Comparison of ENCODE assay signal across 18 cellular contexts in the genomic region with DNA sequence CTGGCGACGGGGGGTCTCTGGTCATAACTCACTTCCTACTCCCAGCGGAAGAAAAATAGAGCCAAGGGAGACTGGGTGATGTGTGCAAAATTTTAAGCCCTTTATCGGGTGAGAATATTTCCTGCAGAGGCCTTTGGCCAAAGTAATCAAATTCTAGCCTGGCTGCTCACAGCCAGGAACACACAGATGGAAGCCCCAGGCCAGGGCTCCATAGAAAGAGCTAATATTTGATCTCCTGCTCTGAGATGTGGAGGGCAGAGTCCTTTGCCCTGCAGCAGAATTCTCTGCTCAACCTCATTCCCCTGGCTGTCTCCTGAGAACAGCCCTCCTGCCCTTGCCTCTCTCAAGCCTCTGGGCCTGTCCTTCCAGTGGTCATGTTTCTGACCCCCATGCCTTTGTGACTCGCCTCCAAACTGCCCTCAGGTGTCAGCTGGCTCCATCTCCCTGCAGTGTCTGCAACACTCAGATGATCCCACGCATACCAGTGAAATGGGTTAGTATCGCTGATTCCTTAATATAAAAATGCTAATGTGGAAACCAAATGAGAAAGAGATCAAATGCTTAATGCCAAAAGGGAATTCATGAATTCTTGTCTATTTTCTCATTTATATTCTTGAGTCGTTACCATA. TPM values are rescaled to one million over a fixed set of nuclear protein-coding genes. Genes with fewer than 3 reads are reported as not detected.
A peak's percentile ranks its signal among the peaks of the same experiment; 100 is the strongest.
DNase-seq lines count a peak whose midpoint lies in the region; ATAC-seq, FAIRE-seq and TF ChIP-seq lines count a peak whose summit lies in the region.
"Had no signal": no experiment of that assay in that cellular context is flagged by ENCODE, and none has a peak within 500 bp of the region (broad histone marks: within the 10 kb centered on the region; RNA-seq: fewer than 3 reads in every experiment).

No MANE protein-coding gene starts in this region.

- H3K4me2 ChIP-seq in HepG2 (ENCODE audit: low read depth, low read length), result no peak overlapping the region

- H3K9ac ChIP-seq in HepG2 (ENCODE audit: insufficient read depth, low read depth, low read length), result no peak overlapping the region

- TF ChIP-seq POLR2A in HepG2 (IDR thresholded peaks at IDR 0.05; ENCODE audit: insufficient read depth in 1 of 2, low read depth in 2 of 2, low read length in 2 of 2) (no peak), testis (IDR thresholded peaks at IDR 0.05) (no peak)

- peaks cover 17% of the 10 kb centered on the region for H3K27me3 Mint-ChIP-seq in stimulated activated memory B cell treated with anti-CD40 and anti-IgM and Interleukin-4, amounts not matched to agents 10 μg/mL and 1 μg/mL and 100 μg/mL, for 72 hours
- peaks cover 4 to 13% of the 10 kb centered on the region in 2 donors for H3K27me3 Mint-ChIP-seq in T-cell
- H3K27me3 Mint-ChIP-seq in CD8-positive, alpha-beta T cell (ENCODE audit: low read depth), result peaks cover 10% of the 10 kb centered on the region

- FAIRE-seq in HepG2 (lab: Jason Lieb, UNC), result no peak

- no peaks in the 10 kb centered on the region for H3K4me1 Mint-ChIP-seq in stimulated activated memory B cell treated with anti-CD40 and anti-IgM and Interleukin-4, amounts not matched to agents 10 μg/mL and 1 μg/mL and 100 μg/mL, for 72 hours
- no peaks in the 10 kb centered on the region for H3K4me1 Mint-ChIP-seq in T-cell
- no peaks in the 10 kb centered on the region for H3K4me1 Mint-ChIP-seq in CD8-positive, alpha-beta T cell (ENCODE audit: low read depth)
- H3K4me1 Mint-ChIP-seq: activated CD4-positive, alpha-beta T cell treated with anti-CD3 and anti-CD28 coated beads, Interleukin-2, amount 10 ng/mL, durations not matched to agents 7 days and 5 days; activated naive CD4-positive, alpha-beta T cell treated with anti-CD3 and anti-CD28 coated beads, Interleukin-2, amount 10 ng/mL, durations not matched to agents 7 days and 5 days had no signal

- H3K9me3 ChIP-seq in HepG2 (ENCODE audit: low read length) (peaks cover 7% of the 10 kb centered on the region; the same call in 1 of the 2 replicates), testis (no peaks in the 10 kb centered on the region)
- H3K9me3 ChIP-seq in CD8-positive, alpha-beta T cell (ENCODE audit: low read length), result peaks cover 3% of the 10 kb centered on the region
- H3K9me3 ChIP-seq: SJCRH30 had no signal

- no peak overlapping the region for H3K4me3 ChIP-seq in HepG2 (replicated peaks in 1 of 3; ENCODE audit: insufficient read depth in 1 of 3, low read depth in 2 of 3, low read length in 3 of 3)
- H3K4me3 ChIP-seq in testis, result no peak overlapping the region
- H3K4me3 ChIP-seq in CD8-positive, alpha-beta T cell (ENCODE audit: low read depth, low read length), result no peak overlapping the region
- H3K4me3 ChIP-seq: gastroesophageal sphincter, SJCRH30 had no signal

- TF ChIP-seq RAD21 in HepG2 (CRISPR knock-in tag; IDR thresholded peaks at IDR 0.05), result no peak

- H2AFZ ChIP-seq in HepG2 (ENCODE audit: low read length), result no peak overlapping the region

- H3K36me3 ChIP-seq in HepG2 (replicated peaks in 1 of 2; ENCODE audit: control insufficient read depth in 1 of 2, insufficient read depth in 2 of 2, low read length in 2 of 2) (no peaks in the 10 kb centered on the region), testis (ENCODE audit: low read depth, missing control alignments) (no peaks in the 10 kb centered on the region)
- no peaks in the 10 kb centered on the region for H3K36me3 ChIP-seq in CD8-positive, alpha-beta T cell (ENCODE audit: insufficient read depth, low read length)
- H3K36me3 ChIP-seq: gastroesophageal sphincter, neutrophil, SJCRH30 had no signal

- POLR2A ChIA-PET in HepG2 (lab: Yijun Ruan, JAX) (no interaction called here), T-cell (lab: Charles Lee) (no interaction called here)
- POLR2A ChIA-PET in CD8-positive, alpha-beta T cell (lab: Charles Lee), result no interaction called here

- TF ChIP-seq EP300 in HepG2 (IDR thresholded peaks at IDR 0.05; ENCODE audit: low read depth in 2 of 2, low read length in 2 of 2) (no peak), HepG2 (CRISPR knock-in tag; IDR thresholded peaks at IDR 0.05; ENCODE audit: borderline replicate concordance) (no peak)

- H3K36me3 Mint-ChIP-seq in stimulated activated memory B cell treated with anti-CD40 and anti-IgM and Interleukin-4, amounts not matched to agents 10 μg/mL and 1 μg/mL and 100 μg/mL, for 72 hours, result no peaks in the 10 kb centered on the region
- peaks cover 8% of the 10 kb centered on the region for H3K36me3 Mint-ChIP-seq in T-cell
- H3K36me3 Mint-ChIP-seq in CD8-positive, alpha-beta T cell, result no peaks in the 10 kb centered on the region
- H3K36me3 Mint-ChIP-seq: activated naive CD4-positive, alpha-beta T cell treated with anti-CD3 and anti-CD28 coated beads, Interleukin-2, amount 10 ng/mL, durations not matched to agents 7 days and 5 days had no signal

- DNase-seq in A172 (ENCODE audit: low spot score) (peak; percentile 8), M059J (ENCODE audit: low read depth) (peak; percentile 55), cerebellar cortex (ENCODE audit: low spot score) (peak; percentile 30), HepG2 (ENCODE audit: low spot score) (no peak), T-cell (no peak), testis (no peak)
- DNase-seq in CD8-positive, alpha-beta T cell, result no peak
- DNase-seq: activated CD4-positive, alpha-beta T cell treated with anti-CD3 and anti-CD28 coated beads, Interleukin-2, amount 10 ng/mL, durations not matched to agents 7 days and 5 days; activated naive CD4-positive, alpha-beta T cell treated with anti-CD3 and anti-CD28 coated beads, Interleukin-2, amount 10 ng/mL, durations not matched to agents 7 days and 5 days; COR-L47; midbrain; NCI-H1417; NCI-H345; SJCRH30; stimulated activated CD4-positive, alpha-beta T cell treated with anti-CD3 and anti-CD28 coated beads, Interleukin-4, amount 100 ng/mL, for 1 hour had no signal

- H3K27ac Mint-ChIP-seq in stimulated activated memory B cell treated with anti-CD40 and anti-IgM and Interleukin-4, amounts not matched to agents 10 μg/mL and 1 μg/mL and 100 μg/mL, for 72 hours, result no peak overlapping the region
- H3K27ac Mint-ChIP-seq in T-cell, result no peak overlapping the region
- no peak overlapping the region for H3K27ac Mint-ChIP-seq in CD8-positive, alpha-beta T cell
- H3K27ac Mint-ChIP-seq: activated CD4-positive, alpha-beta T cell treated with anti-CD3 and anti-CD28 coated beads, Interleukin-2, amount 10 ng/mL, durations not matched to agents 7 days and 5 days; activated naive CD4-positive, alpha-beta T cell treated with anti-CD3 and anti-CD28 coated beads, Interleukin-2, amount 10 ng/mL, durations not matched to agents 7 days and 5 days had no signal

- H4K20me1 ChIP-seq in HepG2 (ENCODE audit: insufficient read depth, low read length), result no peaks in the 10 kb centered on the region

- no peak overlapping the region for H3K4me3 Mint-ChIP-seq in stimulated activated memory B cell treated with anti-CD40 and anti-IgM and Interleukin-4, amounts not matched to agents 10 μg/mL and 1 μg/mL and 100 μg/mL, for 72 hours
- H3K4me3 Mint-ChIP-seq in T-cell, result no peak overlapping the region
- no peak overlapping the region for H3K4me3 Mint-ChIP-seq in CD8-positive, alpha-beta T cell
- H3K4me3 Mint-ChIP-seq: activated CD4-positive, alpha-beta T cell treated with anti-CD3 and anti-CD28 coated beads, Interleukin-2, amount 10 ng/mL, durations not matched to agents 7 days and 5 days; activated naive CD4-positive, alpha-beta T cell treated with anti-CD3 and anti-CD28 coated beads, Interleukin-2, amount 10 ng/mL, durations not matched to agents 7 days and 5 days had no signal

- intact Hi-C loops in HepG2 (cut with micrococcal nuclease; ENCODE audit: unreplicated experiment), result no loop called here
- intact Hi-C loops in testis (cut with DNase I; ENCODE audit: low total_unique reads), result no loop called here
- intact Hi-C loops in CD8-positive, alpha-beta T cell (cut with DNase I, micrococcal nuclease), result no loop called here

- ATAC-seq in HepG2 (peak; percentile 78), T-cell (replicated peaks in 1 of 4) (no peak)
- ATAC-seq in stimulated activated memory B cell treated with anti-CD40 and anti-IgM and Interleukin-4, amounts not matched to agents 10 μg/mL and 1 μg/mL and 100 μg/mL, for 72 hours, result no peak
- ATAC-seq in CD8-positive, alpha-beta T cell, result no peak
- ATAC-seq: gastroesophageal sphincter had no signal

- CTCF ChIA-PET in HepG2 (lab: Yijun Ruan, JAX; ENCODE audit: low intra/inter-chr PET ratio, low total read pairs), result no interaction called here
- CTCF ChIA-PET in T-cell (lab: Charles Lee), result no interaction called here
- CTCF ChIA-PET in CD8-positive, alpha-beta T cell (lab: Charles Lee), result no interaction called here

- no peaks in the 10 kb centered on the region for H3K4me1 ChIP-seq in HepG2 (ENCODE audit: insufficient read depth, low read length)
- H3K4me1 ChIP-seq in testis, result no peaks in the 10 kb centered on the region
- no peaks in the 10 kb centered on the region for H3K4me1 ChIP-seq in CD8-positive, alpha-beta T cell (ENCODE audit: insufficient read depth, low read length)
- H3K4me1 ChIP-seq: SJCRH30 had no signal

- in situ Hi-C loops in HepG2 (cut with HindIII; ENCODE audit: extremely low pct_ligation_motif_present, low pct_unique_long_range_greater_than_20kb), result no loop called here

- no peak overlapping the region for H3K27ac ChIP-seq in HepG2 (ENCODE audit: extremely low read length, insufficient read depth, low read length)
- H3K27ac ChIP-seq in testis, result no peak overlapping the region
- H3K27ac ChIP-seq in CD8-positive, alpha-beta T cell (ENCODE audit: low read depth, low read length), result no peak overlapping the region
- H3K27ac ChIP-seq: neutrophil, SJCRH30 had no signal

- WGBS in HepG2 (ENCODE audit: low lambda C conversion rate), result 36% methylated on average over 8 of the region's 8 CpGs
- WGBS in testis, 2 donors, result 39 to 46% methylated on average over 8 of the region's 8 CpGs

- TF ChIP-seq CTCF in HepG2 (CRISPR knock-in tag; IDR thresholded peaks at IDR 0.05), result no peak
- TF ChIP-seq CTCF in testis (IDR thresholded peaks at IDR 0.05), result no peak
- no peak for TF ChIP-seq CTCF in CD8-positive, alpha-beta T cell (IDR thresholded peaks at IDR 0.05)

- no peaks in the 10 kb centered on the region for H3K79me2 ChIP-seq in HepG2 (ENCODE audit: insufficient read depth, low read length)

- H3K27me3 ChIP-seq in HepG2 (ENCODE audit: control insufficient read depth in 1 of 2, insufficient read depth in 2 of 2, low read length in 2 of 2), result no peaks in the 10 kb centered on the region
- no peaks in the 10 kb centered on the region for H3K27me3 ChIP-seq in testis
- no peaks in the 10 kb centered on the region for H3K27me3 ChIP-seq in CD8-positive, alpha-beta T cell (ENCODE audit: insufficient read depth, low read length)
- H3K27me3 ChIP-seq: gastroesophageal sphincter, SJCRH30 had no signal

- peaks cover 10% of the 10 kb centered on the region for H3K9me3 Mint-ChIP-seq in stimulated activated memory B cell treated with anti-CD40 and anti-IgM and Interleukin-4, amounts not matched to agents 10 μg/mL and 1 μg/mL and 100 μg/mL, for 72 hours
- peaks cover 4 to 19% (median 16%) of the 10 kb centered on the region in 3 donors for H3K9me3 Mint-ChIP-seq in T-cell
- H3K9me3 Mint-ChIP-seq in CD8-positive, alpha-beta T cell, result peaks cover 14% of the 10 kb centered on the region

- BruUV-seq in HepG2 (replicated peaks; lab: Mats Ljungman, UMichigan), result no TSS peak

RNA-seq across cellular contexts. Expression of a gene that starts 34.5 kb away (rescaled TPM):
- 21.2 and 24.1 TPM in 2 replicates for total RNA-seq in A172 (2014; rRNA removed; shearing (Covaris generic))
- total RNA-seq in M059J (2014; rRNA removed; shearing (Covaris generic)), result 4.0 and 10.8 TPM in 2 replicates
- total RNA-seq in HepG2 (2016; rRNA removed; fragmentation: Illumina TruSeq; extraction: Trizol) (0.09 and 0.10 TPM in 2 replicates), T-cell (1 to 10 TPM; 1.3 to 1.8 (median 1.4) TPM), testis (10 to 100 TPM; 15.0 to 18.7 TPM)
- not detected in 2 replicates for total RNA-seq in HepG2 (2016; cell fraction: cytosol; rRNA removed; fragmentation: Illumina TruSeq; extraction: Trizol; ENCODE audit: low read depth)
- 0.15 TPM in 1 of 2 replicates, not detected in the other for total RNA-seq in HepG2 (2016; cell fraction: insoluble cytoplasmic fraction; rRNA removed; fragmentation: Illumina TruSeq; extraction: Trizol)
- 0.06 and 0.14 TPM in 2 replicates for total RNA-seq in HepG2 (2016; cell fraction: membrane; rRNA removed; fragmentation: Illumina TruSeq; extraction: Trizol)
- 0.16 and 0.31 TPM in 2 replicates for total RNA-seq in HepG2 (2016; cell fraction: nucleus; rRNA removed; fragmentation: Illumina TruSeq; extraction: Trizol)
- polyA plus RNA-seq in HepG2 (2011; rRNA removed) (0.26 and 0.40 TPM in 2 replicates), testis (ENCODE audit: insufficient read depth, low read depth, low replicate concordance) (20.8 TPM)
- polyA plus RNA-seq in HepG2 (2011; cell fraction: cytosol; rRNA removed), result 0.15 and 0.25 TPM in 2 replicates
- polyA plus RNA-seq in HepG2 (2011; cell fraction: nucleus; rRNA removed), result 0.64 and 1.00 TPM in 2 replicates
- polyA plus RNA-seq in HepG2 (2012), result 1.1 and 3.9 TPM in 2 replicates
- polyA plus RNA-seq in HepG2 (2016; cell fraction: cytosol; fragmentation: Illumina TruSeq; extraction: Trizol; ENCODE audit: low read depth), result not detected in 2 replicates
- polyA plus RNA-seq in HepG2 (2016; cell fraction: insoluble cytoplasmic fraction; fragmentation: Illumina TruSeq; extraction: Trizol; ENCODE audit: low read depth), result 0.08 and 0.19 TPM in 2 replicates
- polyA plus RNA-seq in HepG2 (2016; cell fraction: membrane; fragmentation: Illumina TruSeq; extraction: Trizol; ENCODE audit: low read depth), result 0.10 TPM in 1 of 2 replicates, not detected in the other
- polyA plus RNA-seq in HepG2 (2016; cell fraction: nucleus; fragmentation: Illumina TruSeq; extraction: Trizol; ENCODE audit: insufficient read depth, low read depth), result 0.23 and 0.30 TPM in 2 replicates
- 0.28 TPM in 1 of 2 replicates, not detected in the other for polyA minus RNA-seq in HepG2 (2011; rRNA and poly(A)+ RNA removed; ENCODE audit: low replicate concordance)
- 0.26 and 0.30 TPM in 2 replicates for polyA minus RNA-seq in HepG2 (2011; cell fraction: cytosol; rRNA and poly(A)+ RNA removed)
- polyA minus RNA-seq in HepG2 (2011; cell fraction: nucleus; rRNA and poly(A)+ RNA removed), result 0.13 and 0.87 TPM in 2 replicates
- under 1 TPM; 0.64 to 0.76 TPM for total RNA-seq in CD8-positive, alpha-beta T cell

Comparison
In these comparisons a context has a peak if more than half of its experiments do, and no peak if none do; other contexts are left out.
1. DNase-seq: peak in A172 (single experiment), M059J (single experiment) and cerebellar cortex (single experiment); none in HepG2 (single experiment), T-cell (0 of 34), testis (single experiment) and CD8-positive, alpha-beta T cell (0 of 7).